ENCODE assay signal across 39 cellular contexts in the genomic region with DNA sequence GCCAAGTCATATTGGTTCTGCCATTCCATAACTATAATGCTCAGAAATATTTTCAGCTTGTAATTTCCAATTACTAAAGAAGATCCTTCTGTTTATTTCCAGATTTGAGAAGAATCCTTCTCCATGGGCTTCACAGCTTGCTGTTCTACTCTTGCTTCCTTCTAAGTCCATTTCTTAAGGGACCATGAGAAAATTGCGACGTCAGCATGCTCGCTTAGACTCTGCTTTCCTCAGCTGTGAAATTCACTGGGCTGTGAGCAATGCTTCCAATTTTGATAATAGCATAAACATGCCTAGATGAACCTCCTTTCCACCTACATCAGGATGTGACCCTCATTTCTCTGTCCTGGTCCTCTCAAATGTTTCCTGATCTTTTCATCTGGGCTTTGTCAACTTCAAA.
"Had no signal": no experiment of that assay in that cellular context is flagged by ENCODE, and none has a peak within 500 bp of the region (broad histone marks: within the 10 kb centered on the region; RNA-seq: fewer than 3 reads in every experiment).

No MANE protein-coding gene starts in this region.

- H3K27ac ChIP-seq: adrenal gland, ascending aorta, body of pancreas, brain microvascular endothelial cell, breast epithelium, cardiac muscle cell had no signal

- H3K4me1 ChIP-seq: adrenal gland, ascending aorta, body of pancreas, breast epithelium had no signal

- FAIRE-seq: astrocyte, bronchial epithelial cell had no signal

- H3K4me3 ChIP-seq: adrenal gland, ascending aorta, body of pancreas, breast epithelium, cardiac muscle cell had no signal

- ATAC-seq: activated naive CD4-positive, alpha-beta T cell treated with anti-CD3 and anti-CD28 coated beads, Interleukin-2, amount 50 U/mL, for 72 hours; activated naive CD8-positive, alpha-beta T cell treated with anti-CD3 and anti-CD28 coated beads, Interleukin-2, amount 50 U/mL, for 24 hours; activated T-cell treated with anti-CD3 and anti-CD28 coated beads, Interleukin-2, amount 50 U/mL, for 4 hours; activated T-cell treated with anti-CD3 and anti-CD28 coated beads, Interleukin-2, amount 50 U/mL, for 72 hours; activated T-helper 17 cell treated with anti-CD3 and anti-CD28 coated beads, Interleukin-2, amount 50 U/mL, for 72 hours; body of pancreas had no signal

- H3K27ac Mint-ChIP-seq: activated naive CD4-positive, alpha-beta T cell treated with anti-CD3 and anti-CD28 coated beads for 36 hours; activated naive CD4-positive, alpha-beta T cell treated with anti-CD3 and anti-CD28 coated beads, Interleukin-2, amount 10 ng/mL, durations not matched to agents 7 days and 5 days; activated naive CD4-positive, alpha-beta T cell treated with anti-CD3 and anti-CD28 coated beads, Interleukin-2, amount 50 U/mL, for 24 hours; activated naive CD4-positive, alpha-beta T cell treated with anti-CD3 and anti-CD28 coated beads, Interleukin-2, amount 50 U/mL, for 72 hours; activated naive CD8-positive, alpha-beta T cell; activated naive CD8-positive, alpha-beta T cell treated with anti-CD3 and anti-CD28 coated beads for 36 hours; activated naive CD8-positive, alpha-beta T cell treated with anti-CD3 and anti-CD28 coated beads, Interleukin-2, amount 10 ng/mL, durations not matched to agents 7 days and 5 days; activated naive CD8-positive, alpha-beta T cell treated with anti-CD3 and anti-CD28 coated beads, Interleukin-2, amount 50 U/mL, for 24 hours; activated T-cell treated with anti-CD3 and anti-CD28 coated beads, Interleukin-2, amount 50 U/mL, for 24 hours; activated T-cell treated with anti-CD3 and anti-CD28 coated beads, Interleukin-2, amount 50 U/mL, for 72 hours; activated T-helper 1 cell treated with anti-CD3 and anti-CD28 coated beads, Interleukin-12 subunit alpha, Interleukin-12 subunit beta, Interleukin-2, Interleukin-4 antibody, amounts not matched to agents 30 ng/mL and 10 ng/mL and 1 ng/mL, durations not matched to agents 14 hours and 24 hours and 36 hours; activated T-helper 17 cell treated with anti-CD3 and anti-CD28 coated beads, Interleukin-2, amount 50 U/mL, for 72 hours; activated T-helper 2 cell treated with anti-CD3 and anti-CD28 coated beads, Interferon-gamma antibody, Interleukin-2, Interleukin-4, amounts not matched to agents 10 μg/mL and 5 μg/mL and 100 μg/mL, durations not matched to agents 14 hours and 24 hours and 36 hours; brain had no signal

- H3K27me3 Mint-ChIP-seq: activated naive CD4-positive, alpha-beta T cell treated with anti-CD3 and anti-CD28 coated beads, Interleukin-2, amount 10 ng/mL, durations not matched to agents 7 days and 5 days; activated naive CD4-positive, alpha-beta T cell treated with anti-CD3 and anti-CD28 coated beads, Interleukin-2, amount 50 U/mL, for 24 hours; activated naive CD8-positive, alpha-beta T cell; activated naive CD8-positive, alpha-beta T cell treated with anti-CD3 and anti-CD28 coated beads for 36 hours; activated naive CD8-positive, alpha-beta T cell treated with anti-CD3 and anti-CD28 coated beads, Interleukin-2, amount 10 ng/mL, durations not matched to agents 7 days and 5 days; activated naive CD8-positive, alpha-beta T cell treated with anti-CD3 and anti-CD28 coated beads, Interleukin-2, amount 50 U/mL, for 24 hours; activated T-cell treated with anti-CD3 and anti-CD28 coated beads, Interleukin-2, amount 50 U/mL, for 24 hours; activated T-helper 17 cell treated with anti-CD3 and anti-CD28 coated beads, Interleukin-2, amount 50 U/mL, for 72 hours; central memory CD8-positive, alpha-beta T cell had no signal

- H3K36me3 ChIP-seq: adrenal gland, ascending aorta, brain microvascular endothelial cell, breast epithelium, cardiac muscle cell had no signal

- H3K9me3 Mint-ChIP-seq: activated naive CD4-positive, alpha-beta T cell treated with anti-CD3 and anti-CD28 coated beads for 36 hours; activated T-helper 1 cell treated with anti-CD3 and anti-CD28 coated beads, Interleukin-12 subunit alpha, Interleukin-12 subunit beta, Interleukin-2, Interleukin-4 antibody, amounts not matched to agents 30 ng/mL and 10 ng/mL and 1 ng/mL, durations not matched to agents 14 hours and 24 hours and 36 hours; activated T-helper 17 cell treated with anti-CD3 and anti-CD28 coated beads, Interleukin-2, amount 50 U/mL, for 72 hours; activated T-helper 2 cell treated with anti-CD3 and anti-CD28 coated beads, Interferon-gamma antibody, Interleukin-2, Interleukin-4, amounts not matched to agents 10 μg/mL and 5 μg/mL and 100 μg/mL, durations not matched to agents 14 hours and 24 hours and 36 hours had no signal

- H3K36me3 Mint-ChIP-seq: activated naive CD4-positive, alpha-beta T cell treated with anti-CD3 and anti-CD28 coated beads, Interleukin-2, amount 10 ng/mL, durations not matched to agents 7 days and 5 days; activated naive CD4-positive, alpha-beta T cell treated with anti-CD3 and anti-CD28 coated beads, Interleukin-2, amount 50 U/mL, for 24 hours; activated naive CD4-positive, alpha-beta T cell treated with anti-CD3 and anti-CD28 coated beads, Interleukin-2, amount 50 U/mL, for 72 hours; activated naive CD8-positive, alpha-beta T cell; activated naive CD8-positive, alpha-beta T cell treated with anti-CD3 and anti-CD28 coated beads for 36 hours; activated naive CD8-positive, alpha-beta T cell treated with anti-CD3 and anti-CD28 coated beads, Interleukin-2, amount 10 ng/mL, durations not matched to agents 7 days and 5 days; brain had no signal

- H3K27me3 ChIP-seq: adrenal gland, ascending aorta, body of pancreas, brain microvascular endothelial cell, breast epithelium, cardiac muscle cell had no signal

- H3K9me3 ChIP-seq: adrenal gland, ascending aorta, body of pancreas, breast epithelium had no signal

- DNase-seq: activated effector memory CD4-positive, alpha-beta T cell treated with anti-CD3 and anti-CD28 coated beads, Interleukin-2, amount 50 U/mL, for 16 hours; activated effector memory CD4-positive, alpha-beta T cell treated with Interleukin-2 at 50 U/mL for 16 hours; activated gamma-delta T cell; activated gamma-delta T cell treated with Interleukin-2 at 50 U/mL for 16 hours; activated naive CD4-positive, alpha-beta T cell; activated naive CD4-positive, alpha-beta T cell treated with anti-CD3 and anti-CD28 coated beads for 36 hours; activated naive CD4-positive, alpha-beta T cell treated with anti-CD3 and anti-CD28 coated beads, Interleukin-2, amount 10 ng/mL, durations not matched to agents 7 days and 5 days; activated naive CD4-positive, alpha-beta T cell treated with anti-CD3 and anti-CD28 coated beads, Interleukin-2, amount 50 U/mL, for 16 hours; activated naive CD4-positive, alpha-beta T cell treated with Interleukin-2 at 50 U/mL for 16 hours; activated naive CD8-positive, alpha-beta T cell treated with anti-CD3 and anti-CD28 coated beads for 36 hours; activated naive CD8-positive, alpha-beta T cell treated with anti-CD3 and anti-CD28 coated beads, Interleukin-2, amount 10 ng/mL, durations not matched to agents 7 days and 5 days; activated naive CD8-positive, alpha-beta T cell treated with anti-CD3 and anti-CD28 coated beads, Interleukin-2, amount 50 U/mL, for 24 hours; activated T-cell treated with anti-CD3 and anti-CD28 coated beads, Interleukin-2, amount 50 U/mL, for 24 hours; activated T-cell treated with anti-CD3 and anti-CD28 coated beads, Interleukin-2, amount 50 U/mL, for 4 hours; activated T-cell treated with anti-CD3 and anti-CD28 coated beads, Interleukin-2, amount 50 U/mL, for 48 hours; activated T-cell treated with anti-CD3 and anti-CD28 coated beads, Interleukin-2, amount 50 U/mL, for 72 hours; adrenal gland; amniotic stem cell; amygdala; anterior cingulate cortex; aorta; body of pancreas; brain microvascular endothelial cell; caudate nucleus; central memory CD4-positive, alpha-beta T cell; cerebellar nuclear complex had no signal

- H3K4me1 Mint-ChIP-seq: activated naive CD4-positive, alpha-beta T cell treated with anti-CD3 and anti-CD28 coated beads, Interleukin-2, amount 10 ng/mL, durations not matched to agents 7 days and 5 days; activated naive CD4-positive, alpha-beta T cell treated with anti-CD3 and anti-CD28 coated beads, Interleukin-2, amount 50 U/mL, for 24 hours; activated naive CD8-positive, alpha-beta T cell treated with anti-CD3 and anti-CD28 coated beads for 36 hours; activated naive CD8-positive, alpha-beta T cell treated with anti-CD3 and anti-CD28 coated beads, Interleukin-2, amount 10 ng/mL, durations not matched to agents 7 days and 5 days; activated naive CD8-positive, alpha-beta T cell treated with anti-CD3 and anti-CD28 coated beads, Interleukin-2, amount 50 U/mL, for 24 hours; activated T-helper 17 cell treated with anti-CD3 and anti-CD28 coated beads, Interleukin-2, amount 50 U/mL, for 72 hours; brain; central memory CD8-positive, alpha-beta T cell had no signal

- H3K4me3 Mint-ChIP-seq: activated naive CD4-positive, alpha-beta T cell treated with anti-CD3 and anti-CD28 coated beads for 36 hours; activated naive CD4-positive, alpha-beta T cell treated with anti-CD3 and anti-CD28 coated beads, Interleukin-2, amount 10 ng/mL, durations not matched to agents 7 days and 5 days; activated naive CD4-positive, alpha-beta T cell treated with anti-CD3 and anti-CD28 coated beads, Interleukin-2, amount 50 U/mL, for 24 hours; activated naive CD8-positive, alpha-beta T cell; activated naive CD8-positive, alpha-beta T cell treated with anti-CD3 and anti-CD28 coated beads for 36 hours; activated naive CD8-positive, alpha-beta T cell treated with anti-CD3 and anti-CD28 coated beads, Interleukin-2, amount 10 ng/mL, durations not matched to agents 7 days and 5 days; activated naive CD8-positive, alpha-beta T cell treated with anti-CD3 and anti-CD28 coated beads, Interleukin-2, amount 50 U/mL, for 24 hours; activated T-cell treated with anti-CD3 and anti-CD28 coated beads, Interleukin-2, amount 50 U/mL, for 24 hours; activated T-cell treated with anti-CD3 and anti-CD28 coated beads, Interleukin-2, amount 50 U/mL, for 4 hours; activated T-cell treated with anti-CD3 and anti-CD28 coated beads, Interleukin-2, amount 50 U/mL, for 72 hours; activated T-helper 1 cell treated with anti-CD3 and anti-CD28 coated beads, Interleukin-12 subunit alpha, Interleukin-12 subunit beta, Interleukin-2, Interleukin-4 antibody, amounts not matched to agents 30 ng/mL and 10 ng/mL and 1 ng/mL, durations not matched to agents 14 hours and 24 hours and 36 hours; activated T-helper 17 cell treated with anti-CD3 and anti-CD28 coated beads, Interleukin-2, amount 50 U/mL, for 72 hours; brain; central memory CD8-positive, alpha-beta T cell had no signal
